1 cellular context compared by ENCODE assay signal in genomic region chr22:25404556-25404922, GRCh38.
TF ChIP-seq lines count a peak whose summit lies in the region.

No MANE protein-coding gene starts in this region.

TF ChIP-seq in HCT116, 20 proteins besides CTCF, POLR2A, EP300 and RAD21 (continued from another document):
- no peak for TF ChIP-seq ZNF274 (IDR thresholded peaks at IDR 0.05; ENCODE audit: low read depth, low read length)
- TF ChIP-seq ZFX (IDR thresholded peaks at IDR 0.05): no peak
- no peak for TF ChIP-seq POLR2AphosphoS5 (IDR thresholded peaks at IDR 0.05; ENCODE audit: low read depth, low read length)
- TF ChIP-seq CEBPB (IDR thresholded peaks at IDR 0.05; ENCODE audit: low read depth): no peak
